Comparison of ENCODE assay signal across 14 cellular contexts in the genomic region with DNA sequence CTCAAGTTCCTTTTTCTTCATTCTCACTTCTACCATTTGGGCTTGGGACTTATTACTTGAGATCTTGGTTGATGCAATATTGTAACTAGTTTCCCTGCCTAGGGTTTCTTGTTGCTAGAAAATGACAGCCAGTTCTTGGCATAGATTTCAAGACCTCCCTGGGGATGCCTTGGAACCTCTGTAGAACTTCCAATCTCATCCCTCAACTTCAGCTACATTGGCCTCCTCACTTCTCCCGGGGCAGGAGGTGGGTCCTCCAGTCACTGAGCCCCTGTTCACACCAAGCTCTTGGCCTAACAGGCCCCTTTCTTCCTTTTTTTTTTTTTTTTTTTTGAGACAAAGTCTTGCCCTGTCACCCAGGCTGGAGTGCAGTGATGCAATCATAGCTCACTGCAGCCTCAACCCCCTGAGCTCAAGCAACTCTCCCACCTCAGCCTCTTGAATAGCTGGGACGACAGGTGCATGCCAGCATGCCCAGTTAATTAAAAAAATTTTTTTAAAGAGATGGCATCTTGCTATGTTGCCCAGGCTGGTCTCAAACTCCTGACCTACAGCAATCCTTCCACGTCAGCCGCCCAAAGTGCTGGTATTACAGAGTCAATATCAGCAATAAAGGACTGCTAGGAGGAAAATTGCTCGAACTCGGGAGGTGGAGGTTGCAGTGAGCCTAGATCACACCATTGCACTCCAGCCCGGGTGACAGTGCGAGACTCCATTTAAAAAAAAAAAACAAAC. TPM values are rescaled to one million over a fixed set of nuclear protein-coding genes. Genes with fewer than 3 reads are reported as not detected.
DNase-seq lines count a peak whose midpoint lies in the region; TF ChIP-seq lines count a peak whose summit lies in the region.
"Had no signal": no experiment of that assay in that cellular context is flagged by ENCODE, and none has a peak within 500 bp of the region (broad histone marks: within the 10 kb centered on the region; RNA-seq: fewer than 3 reads in every experiment).

No MANE protein-coding gene starts in this region.

- DNase-seq in NCI-H446 treated with DMSO at 0.1 percent for 48 hours (lab: John Stamatoyannopoulos, UW) = peak; percentile 19
- peak; percentile 52 for DNase-seq in mesenchymal stem cell
- DNase-seq in uterus = no peak
- no peak for DNase-seq in activated CD4-positive, CD25-positive, alpha-beta regulatory T cell (lab: John Stamatoyannopoulos, UW)
- DNase-seq in NCI-H524 (lab: John Stamatoyannopoulos, UW) = no peak
- no peak for DNase-seq in NCI-H1436 treated with DMSO at 0.1 percent for 48 hours (lab: John Stamatoyannopoulos, UW)
- DNase-seq: activated CD4-positive, alpha-beta T cell treated with anti-CD3 and anti-CD28 coated beads, Interleukin-2, amount 50 U/mL, for 4 hours; DMS79 treated with DMSO at 0.1 percent for 48 hours; effector memory CD4-positive, alpha-beta T cell; immature natural killer cell; stimulated activated CD4-positive, alpha-beta T cell treated with anti-CD3 and anti-CD28 coated beads, Interleukin-1b, Interleukin-23, amount 100 ng/mL, for 48 hours had no signal

- no peak overlapping the region for H2AFZ ChIP-seq in mesenchymal stem cell (ENCODE audit: low read depth, low read length)

- H3K27me3 Mint-ChIP-seq in dendritic cell treated with granulocyte-macrophage colony-stimulating factor and Interleukin-4, amounts not matched to agents 40 ng/mL and 50 ng/mL, for 4 days = no peaks in the 10 kb centered on the region

- H3K9me3 Mint-ChIP-seq in dendritic cell treated with granulocyte-macrophage colony-stimulating factor and Interleukin-4, amounts not matched to agents 40 ng/mL and 50 ng/mL, for 4 days = no peaks in the 10 kb centered on the region
- H3K9me3 Mint-ChIP-seq: activated naive CD4-positive, alpha-beta T cell treated with anti-CD3 and anti-CD28 coated beads, Interleukin-2, amount 50 U/mL, for 72 hours; immature natural killer cell had no signal

- peak overlapping the region; percentile 50 to 91 for H3K4ac ChIP-seq in mesenchymal stem cell (ENCODE audit: low read depth in 1 of 2, low read length in 2 of 2)

- H2BK5ac ChIP-seq in mesenchymal stem cell (ENCODE audit: low read depth, low read length, poor library complexity, severe bottlenecking) = peak overlapping the region; percentile 73

- H3K4me2 ChIP-seq in mesenchymal stem cell (ENCODE audit: low read length, poor library complexity, severe bottlenecking) = no peak overlapping the region

- H3K36me3 Mint-ChIP-seq in dendritic cell treated with granulocyte-macrophage colony-stimulating factor and Interleukin-4, amounts not matched to agents 40 ng/mL and 50 ng/mL, for 4 days (ENCODE audit: low read depth) = no peaks in the 10 kb centered on the region
- H3K36me3 Mint-ChIP-seq: activated naive CD4-positive, alpha-beta T cell treated with anti-CD3 and anti-CD28 coated beads, Interleukin-2, amount 50 U/mL, for 72 hours had no signal

- H3K27ac ChIP-seq in mesenchymal stem cell (ENCODE audit: low read length, poor library complexity, severe bottlenecking) (peak overlapping the region; percentile 78), uterus (peak overlapping the region; percentile 31 to 33)
- H3K27ac ChIP-seq: SK-N-MC had no signal

- H3K36me3 ChIP-seq in mesenchymal stem cell (ENCODE audit: control insufficient read depth in 1 of 2, insufficient read depth in 2 of 2, low read depth in 1 of 2, low read length in 2 of 2) (peaks cover 6 to 19% of the 10 kb centered on the region in 2 experiments), uterus (no peaks in the 10 kb centered on the region)

- H3K27me3 ChIP-seq in mesenchymal stem cell (ENCODE audit: control insufficient read depth in 1 of 2, insufficient read depth in 1 of 2, low read length in 2 of 2) (no peaks in the 10 kb centered on the region), uterus (no peaks in the 10 kb centered on the region)

- H3K4me3 Mint-ChIP-seq in dendritic cell treated with granulocyte-macrophage colony-stimulating factor and Interleukin-4, amounts not matched to agents 40 ng/mL and 50 ng/mL, for 4 days = no peak overlapping the region
- H3K4me3 Mint-ChIP-seq: immature natural killer cell had no signal

- H3K9me3 ChIP-seq in mesenchymal stem cell (ENCODE audit: control insufficient read depth, low read length) (no peaks in the 10 kb centered on the region), uterus (no peaks in the 10 kb centered on the region)

- no peak overlapping the region for H3K23ac ChIP-seq in mesenchymal stem cell (ENCODE audit: low read length in 2 of 2)

- 97% methylated on average over 6 of the region's 8 CpGs for WGBS in mesenchymal stem cell

- H4K91ac ChIP-seq in mesenchymal stem cell (ENCODE audit: low read length) = no peak overlapping the region

- H3K4me1 ChIP-seq in mesenchymal stem cell (ENCODE audit: control insufficient read depth, insufficient read depth, low read depth, low read length) (peaks cover 3% of the 10 kb centered on the region), uterus (no peaks in the 10 kb centered on the region)

- TF ChIP-seq POLR2A in uterus (IDR thresholded peaks at IDR 0.05) = no peak

- peak overlapping the region; percentile 78 to 92 for H3K18ac ChIP-seq in mesenchymal stem cell (ENCODE audit: low read depth in 1 of 2, low read length in 2 of 2)

- H4K8ac ChIP-seq in mesenchymal stem cell (ENCODE audit: low read length) = no peak overlapping the region

- H3K4me3 ChIP-seq in mesenchymal stem cell (ENCODE audit: insufficient read depth in 1 of 2, low read depth in 1 of 2, low read length in 2 of 2) (no peak overlapping the region), uterus (no peak overlapping the region)
- H3K4me3 ChIP-seq: SK-N-MC had no signal

- no peak overlapping the region for H2BK15ac ChIP-seq in mesenchymal stem cell (ENCODE audit: low read depth, poor library complexity, severe bottlenecking)

- peak overlapping the region; percentile 99 for H2AK5ac ChIP-seq in mesenchymal stem cell (ENCODE audit: low read length, severe bottlenecking)

- H3K9ac ChIP-seq in mesenchymal stem cell (ENCODE audit: low read length) = peak overlapping the region; percentile 95

- H2BK120ac ChIP-seq in mesenchymal stem cell (ENCODE audit: low read depth, low read length) = peak overlapping the region; percentile 88

- H3K27ac Mint-ChIP-seq in dendritic cell treated with granulocyte-macrophage colony-stimulating factor and Interleukin-4, amounts not matched to agents 40 ng/mL and 50 ng/mL, for 4 days = peak overlapping the region; percentile 96
- H3K27ac Mint-ChIP-seq: activated naive CD4-positive, alpha-beta T cell treated with anti-CD3 and anti-CD28 coated beads, Interleukin-2, amount 50 U/mL, for 72 hours; immature natural killer cell had no signal

- H3K4me1 Mint-ChIP-seq in dendritic cell treated with granulocyte-macrophage colony-stimulating factor and Interleukin-4, amounts not matched to agents 40 ng/mL and 50 ng/mL, for 4 days (ENCODE audit: low read depth) = peaks cover 61% of the 10 kb centered on the region

- intact Hi-C loops in dendritic cell treated with granulocyte-macrophage colony-stimulating factor and Interleukin-4, amounts not matched to agents 40 ng/mL and 50 ng/mL, for 4 days (cut with micrococcal nuclease) = loop anchor here (5.0 kb wide), 2 partner anchors 71 to 134 kb away; a partner anchor contains a TSS
- intact Hi-C loops in uterus (cut with DNase I; ENCODE audit: low total_unique reads) = loop anchor here (2.0 kb wide), 1 partner anchor 207 kb away; no protein-coding TSS in a partner anchor

- TF ChIP-seq CTCF in uterus (IDR thresholded peaks at IDR 0.05) = no peak

- peak overlapping the region in 1 of 2 experiments; percentile 88 for H2BK12ac ChIP-seq in mesenchymal stem cell (ENCODE audit: low read length in 2 of 2)

- no peak overlapping the region for H3K14ac ChIP-seq in mesenchymal stem cell (ENCODE audit: low read length in 2 of 2)

- H3K79me1 ChIP-seq in mesenchymal stem cell (replicated peaks; ENCODE audit: low read length, poor library complexity, severe bottlenecking) = peaks cover 4% of the 10 kb centered on the region

RNA-seq across cellular contexts. Expression of a gene that starts 33.1 kb away (rescaled TPM):
- polyA plus RNA-seq in mesenchymal stem cell (2013, experiment 1 of 2) = 16.6 TPM
- 16.7 TPM for polyA plus RNA-seq in mesenchymal stem cell (2013, experiment 2 of 2)
- total RNA-seq in uterus = 1 to 10 TPM; 2.3 to 7.3 (median 5.5) TPM

Comparison
In these comparisons a context has a peak if more than half of its experiments do, and no peak if none do; other contexts are left out.
1. DNase-seq: peak in NCI-H446 treated with DMSO at 0.1 percent for 48 hours (single experiment) and mesenchymal stem cell (single experiment); none in uterus (0 of 2), activated CD4-positive, CD25-positive, alpha-beta regulatory T cell (0 of 4), NCI-H524 (0 of 2) and NCI-H1436 treated with DMSO at 0.1 percent for 48 hours (single experiment).